9 cellular contexts compared by ENCODE assay signal in genomic region chr12:96258451-96258933, GRCh38.
DNase-seq lines count a peak whose midpoint lies in the region; ATAC-seq and TF ChIP-seq lines count a peak whose summit lies in the region.
"Had no signal": no experiment of that assay in that cellular context is flagged by ENCODE, and none has a peak within 500 bp of the region (broad histone marks: within the 10 kb centered on the region; RNA-seq: fewer than 3 reads in every experiment).

No MANE protein-coding gene starts in this region.

- no peak overlapping the region for H2BK120ac ChIP-seq in mesenchymal stem cell (ENCODE audit: low read depth, low read length)

- no peak overlapping the region for H2AK5ac ChIP-seq in mesenchymal stem cell (ENCODE audit: low read length, severe bottlenecking)

- WGBS in mesenchymal stem cell: 41% methylated on average over 6 of the region's 6 CpGs
- WGBS in hepatocyte (ENCODE audit: low lambda C conversion rate, missing lambda C conversion rate): 60% methylated on average over 6 of the region's 6 CpGs

- H3K36me3 ChIP-seq in A673 (ENCODE audit: insufficient read depth, low read length, poor library complexity, severe bottlenecking) (peaks cover 28% of the 10 kb centered on the region), HUES48 (ENCODE audit: control insufficient read depth, insufficient read depth, low read length) (peaks cover 9% of the 10 kb centered on the region; the same call in 1 of the 2 replicates), mesenchymal stem cell (ENCODE audit: control insufficient read depth in 1 of 2, insufficient read depth in 2 of 2, low read depth in 1 of 2, low read length in 2 of 2) (peaks cover 22 to 51% of the 10 kb centered on the region in 2 experiments), hepatocyte (replicated peaks; ENCODE audit: insufficient read depth, low read depth) (no peaks in the 10 kb centered on the region)

- no peak overlapping the region for H3K14ac ChIP-seq in mesenchymal stem cell (ENCODE audit: low read length in 2 of 2)

- TF ChIP-seq CTCF in A673 (conservative IDR thresholded peaks at IDR 0.05; ENCODE audit: low read depth, low read length) (no peak), hepatocyte (IDR thresholded peaks at IDR 0.05; ENCODE audit: poor library complexity) (no peak), foreskin keratinocyte (conservative IDR thresholded peaks at IDR 0.05) (no peak)

- intact Hi-C loops in A673 (cut with micrococcal nuclease; ENCODE audit: unreplicated experiment): loop anchor here (10.0 kb wide), 1 partner anchor 136 kb away; no protein-coding TSS in a partner anchor

- no peak overlapping the region for H4K8ac ChIP-seq in mesenchymal stem cell (ENCODE audit: low read length)

- peak overlapping the region; percentile 52 for H3K4me2 ChIP-seq in mesenchymal stem cell (ENCODE audit: low read length, poor library complexity, severe bottlenecking)
- H3K4me2 ChIP-seq in hepatocyte: no peak overlapping the region

- H3K18ac ChIP-seq in mesenchymal stem cell (ENCODE audit: low read depth in 1 of 2, low read length in 2 of 2): no peak overlapping the region

- H3K27ac ChIP-seq in A673 (ENCODE audit: low read depth, low read length, poor library complexity, severe bottlenecking) (peak overlapping the region; percentile 75), HUES48 (ENCODE audit: low read depth, low read length) (peak overlapping the region; percentile 80), mesenchymal stem cell (ENCODE audit: low read length, poor library complexity, severe bottlenecking) (peak overlapping the region; percentile 86), hepatocyte (no peak overlapping the region), foreskin keratinocyte (no peak overlapping the region)

- H3K9me3 ChIP-seq in A673 (ENCODE audit: low read depth, low read length, poor library complexity, severe bottlenecking): no peaks in the 10 kb centered on the region
- H3K9me3 ChIP-seq in HUES48 (ENCODE audit: control insufficient read depth, insufficient read depth, low read length): no peaks in the 10 kb centered on the region
- no peaks in the 10 kb centered on the region for H3K9me3 ChIP-seq in mesenchymal stem cell (ENCODE audit: control insufficient read depth, low read length)
- no peaks in the 10 kb centered on the region for H3K9me3 ChIP-seq in hepatocyte (ENCODE audit: low read depth)

- H4K91ac ChIP-seq in mesenchymal stem cell (ENCODE audit: low read length): no peak overlapping the region

- peaks cover 32% of the 10 kb centered on the region for H3K4me1 ChIP-seq in A673 (ENCODE audit: insufficient read depth, low read length, poor library complexity, severe bottlenecking)
- H3K4me1 ChIP-seq in HUES48 (ENCODE audit: control insufficient read depth, insufficient read depth, low read length): peaks cover 17% of the 10 kb centered on the region
- peaks cover 25% of the 10 kb centered on the region for H3K4me1 ChIP-seq in mesenchymal stem cell (ENCODE audit: control insufficient read depth, insufficient read depth, low read depth, low read length)
- no peaks in the 10 kb centered on the region for H3K4me1 ChIP-seq in hepatocyte (ENCODE audit: insufficient read depth)
- H3K4me1 ChIP-seq in foreskin keratinocyte: no peaks in the 10 kb centered on the region

- no peak overlapping the region for H3K9ac ChIP-seq in HUES48 (ENCODE audit: low read depth, low read length)
- peak overlapping the region; percentile 67 for H3K9ac ChIP-seq in mesenchymal stem cell (ENCODE audit: low read length)

- H3K9me2 ChIP-seq in hepatocyte (replicated peaks; ENCODE audit: insufficient read depth): no peaks in the 10 kb centered on the region

- H3K79me1 ChIP-seq in mesenchymal stem cell (replicated peaks; ENCODE audit: low read length, poor library complexity, severe bottlenecking): peaks cover 11% of the 10 kb centered on the region

- peak; percentile 93 for DNase-seq in A673 (ENCODE audit: low spot score)
- DNase-seq in brain pericyte (ENCODE audit: low read depth, low spot score): peak; percentile 63
- DNase-seq in mesenchymal stem cell: peak; percentile 69
- no peak for DNase-seq in NCI-H2029 (lab: John Stamatoyannopoulos, UW)
- DNase-seq in hepatocyte (ENCODE audit: low spot score): no peak
- DNase-seq in foreskin keratinocyte: no peak
- DNase-seq: DMS79 treated with DMSO at 0.1 percent for 48 hours had no signal

- no TSS peak for BruUV-seq in A673 (replicated peaks; lab: Mats Ljungman, UMichigan)

- CTCF ChIA-PET in A673 (lab: Charles Lee): no interaction called here

- H3K27me3 ChIP-seq in A673 (replicated peaks; ENCODE audit: insufficient read depth, low read depth, low read length, poor library complexity): no peaks in the 10 kb centered on the region
- H3K27me3 ChIP-seq in HUES48 (ENCODE audit: control insufficient read depth, insufficient read depth, low read length): no peaks in the 10 kb centered on the region
- H3K27me3 ChIP-seq in mesenchymal stem cell (ENCODE audit: control insufficient read depth in 1 of 2, insufficient read depth in 1 of 2, low read length in 2 of 2): no peaks in the 10 kb centered on the region
- no peaks in the 10 kb centered on the region for H3K27me3 ChIP-seq in hepatocyte
- H3K27me3 ChIP-seq in foreskin keratinocyte: no peaks in the 10 kb centered on the region

- ATAC-seq in GM21390 (IDR thresholded peaks at IDR 0.05; ENCODE audit: unreplicated experiment): no peak
- no peak for ATAC-seq in foreskin keratinocyte

- no peaks in the 10 kb centered on the region for H4K20me1 ChIP-seq in hepatocyte (ENCODE audit: insufficient read depth, poor library complexity, severe bottlenecking)

- peaks cover 5% of the 10 kb centered on the region for H3K79me2 ChIP-seq in hepatocyte

- H2BK5ac ChIP-seq in mesenchymal stem cell (ENCODE audit: low read depth, low read length, poor library complexity, severe bottlenecking): no peak overlapping the region

- no peak overlapping the region for H3K4ac ChIP-seq in mesenchymal stem cell (ENCODE audit: low read depth in 1 of 2, low read length in 2 of 2)

- H2BK12ac ChIP-seq in mesenchymal stem cell (ENCODE audit: low read length in 2 of 2): no peak overlapping the region

- H2AFZ ChIP-seq in mesenchymal stem cell (ENCODE audit: low read depth, low read length) (no peak overlapping the region), hepatocyte (no peak overlapping the region)

- H3K4me3 ChIP-seq in A673 (ENCODE audit: low read depth, low read length, poor library complexity, severe bottlenecking) (no peak overlapping the region), HUES48 (ENCODE audit: low read depth, low read length) (no peak overlapping the region), mesenchymal stem cell (ENCODE audit: insufficient read depth in 1 of 2, low read depth in 1 of 2, low read length in 2 of 2) (no peak overlapping the region), hepatocyte (no peak overlapping the region)

- H2BK15ac ChIP-seq in mesenchymal stem cell (ENCODE audit: low read depth, poor library complexity, severe bottlenecking): no peak overlapping the region

- POLR2A ChIA-PET in A673 (lab: Charles Lee; ENCODE audit: low non-redundant PET): interaction anchor here (0.6 to 0.7 kb wide), 3 partner anchors 48 to 263 kb away, joined by 3 to 4 read pairs (median 4); no protein-coding TSS in a partner anchor

- no peak overlapping the region for H3K23ac ChIP-seq in mesenchymal stem cell (ENCODE audit: low read length in 2 of 2)

Comparison
In these comparisons a context has a peak if more than half of its experiments do, and no peak if none do; other contexts are left out.
1. DNase-seq: peak in A673 (single experiment), brain pericyte (single experiment) and mesenchymal stem cell (single experiment); none in NCI-H2029 (single experiment), hepatocyte (single experiment) and foreskin keratinocyte (0 of 2).
2. H3K27ac ChIP-seq: peak in A673 (single experiment), HUES48 (single experiment) and mesenchymal stem cell (single experiment); none in hepatocyte (single experiment) and foreskin keratinocyte (single experiment).